In the genomic region with DNA sequence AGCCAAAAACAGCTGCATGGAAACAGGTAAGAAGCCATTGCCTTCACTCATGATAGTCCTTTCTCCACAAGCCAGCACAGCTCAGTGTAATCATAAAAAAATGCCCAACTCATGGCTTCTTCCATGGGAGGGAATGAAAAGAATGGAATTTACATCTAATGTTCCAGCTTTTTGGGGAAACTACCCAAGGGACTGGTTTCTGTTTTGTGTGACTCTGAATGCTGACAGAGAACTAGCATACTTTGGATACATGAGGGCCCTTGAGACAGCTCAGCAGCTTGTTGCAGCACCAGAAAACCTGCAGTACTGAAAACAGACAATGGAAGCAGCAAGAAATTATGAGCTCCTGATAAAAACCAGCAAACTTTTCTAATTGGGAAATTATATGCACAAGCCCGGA, we compare ENCODE assay signal across 26 cellular contexts. TPM values are rescaled to one million over a fixed set of nuclear protein-coding genes. Genes with fewer than 3 reads are reported as not detected.
"Had no signal": no experiment of that assay in that cellular context is flagged by ENCODE, and none has a peak within 500 bp of the region (broad histone marks: within the 10 kb centered on the region; RNA-seq: fewer than 3 reads in every experiment).

No MANE protein-coding gene starts in this region.

- ATAC-seq: activated CD4-positive, CD25-positive, alpha-beta regulatory T cell treated with anti-CD3 and anti-CD28 coated beads, Interleukin-2, amount 50 U/mL, for 24 hours; activated CD8-positive, alpha-beta T cell treated with anti-CD3 and anti-CD28 coated beads, Interleukin-2, amount 10 ng/mL, durations not matched to agents 7 days and 5 days; Panc1; Right ventricle myocardium inferior; T-cell had no signal

- H3K4me1 Mint-ChIP-seq: T-cell had no signal

- DNase-seq: activated CD4-positive, alpha-beta T cell treated with anti-CD3 and anti-CD28 coated beads for 4 hours; activated CD8-positive, alpha-beta memory T cell treated with anti-CD3 and anti-CD28 coated beads, Interleukin-2, amount 50 U/mL, for 48 hours; activated CD8-positive, alpha-beta T cell treated with anti-CD3 and anti-CD28 coated beads, Interleukin-2, amount 10 ng/mL, durations not matched to agents 7 days and 5 days; activated effector memory CD4-positive, alpha-beta T cell treated with anti-CD3 and anti-CD28 coated beads, Interleukin-2, amount 50 U/mL, for 16 hours; activated naive CD4-positive, alpha-beta T cell treated with Interleukin-2 at 50 U/mL for 16 hours; activated T-cell treated with anti-CD3 and anti-CD28 coated beads, Interleukin-2, amount 50 U/mL, for 1 hour; anterior cingulate cortex; Kasumi-1; KBM-7; NCI-H1092; NCI-H1417; NCI-H1930; NCI-H2171; NCI-H2227 treated with DMSO at 0.1 percent for 48 hours; NCI-H446 treated with DMSO at 0.1 percent for 48 hours; NCI-H526; NCI-H82; OCI-M1; RPMI8226; T-cell had no signal

- H3K4me3 ChIP-seq: SK-N-MC had no signal

- H3K4me3 Mint-ChIP-seq: activated CD8-positive, alpha-beta T cell treated with anti-CD3 and anti-CD28 coated beads, Interleukin-2, amount 10 ng/mL, durations not matched to agents 7 days and 5 days; activated naive CD8-positive, alpha-beta T cell; activated T-helper 1 cell treated with anti-CD3 and anti-CD28 coated beads, Interleukin-12 subunit alpha, Interleukin-12 subunit beta, Interleukin-2, Interleukin-4 antibody, amounts not matched to agents 30 ng/mL and 10 ng/mL and 1 ng/mL, durations not matched to agents 14 hours and 24 hours and 36 hours; T-cell had no signal

- H3K27ac ChIP-seq: SK-N-MC had no signal

RNA-seq across cellular contexts. Expression of a gene that starts 24.2 kb away (rescaled TPM):
- total RNA-seq: activated CD8-positive, alpha-beta T cell treated with anti-CD3 and anti-CD28 coated beads, Interleukin-2, amount 10 ng/mL, durations not matched to agents 7 days and 5 days; Right ventricle myocardium inferior; T-cell had no signal
